Comparison of ENCODE assay signal across 10 cellular contexts in genomic region chr14:62691613-62692489, GRCh38.
DNase-seq lines count a peak whose midpoint lies in the region; ATAC-seq and TF ChIP-seq lines count a peak whose summit lies in the region.
"Had no signal": no experiment of that assay in that cellular context is flagged by ENCODE, and none has a peak within 500 bp of the region (broad histone marks: within the 10 kb centered on the region; RNA-seq: fewer than 3 reads in every experiment).

No MANE protein-coding gene starts in this region.

- 20% methylated on average over 4 of the region's 4 CpGs for WGBS in SK-N-SH (ENCODE audit: low lambda C conversion rate)
- 70% methylated on average over 4 of the region's 4 CpGs for WGBS in aorta, 2 donors

- DNase-seq in SK-N-SH (no peak), RWPE1 (ENCODE audit: low spot score) (peak; percentile 82), hepatic stellate cell (ENCODE audit: low spot score) (peak; percentile 33), aorta (no peak), T-helper 17 cell (no peak)
- DNase-seq: CD4-positive, CD25-positive, alpha-beta regulatory T cell had no signal

- no peak overlapping the region for H3K4me3 Mint-ChIP-seq in T-helper 17 cell
- H3K4me3 Mint-ChIP-seq: CD4-positive, CD25-positive, alpha-beta regulatory T cell had no signal

- TF ChIP-seq RAD21 in SK-N-SH (IDR thresholded peaks at IDR 0.05; ENCODE audit: low read length): no peak

- POLR2A ChIA-PET in SK-N-SH (lab: Yijun Ruan, JAX): no interaction called here
- POLR2A ChIA-PET in RWPE1 (lab: Yijun Ruan, JAX; ENCODE audit: low non-redundant PET): no interaction called here

- H3K36me3 ChIP-seq in SK-N-SH (replicated peaks in 1 of 2; ENCODE audit: control insufficient read depth in 1 of 2, insufficient read depth in 2 of 2, low read length in 1 of 2) (no peaks in the 10 kb centered on the region), aorta (ENCODE audit: control insufficient read depth in 1 of 2, insufficient read depth in 2 of 2, low read length in 1 of 2) (no peaks in the 10 kb centered on the region)

- H3K36me3 Mint-ChIP-seq in T-helper 17 cell (ENCODE audit: low read depth): no peaks in the 10 kb centered on the region
- H3K36me3 Mint-ChIP-seq: CD4-positive, CD25-positive, alpha-beta regulatory T cell had no signal

- no peak overlapping the region for H3K9ac ChIP-seq in SK-N-SH
- H3K9ac ChIP-seq: parathyroid adenoma had no signal

- no peaks in the 10 kb centered on the region for H3K27me3 Mint-ChIP-seq in T-helper 17 cell
- H3K27me3 Mint-ChIP-seq: CD4-positive, CD25-positive, alpha-beta regulatory T cell had no signal

- no peaks in the 10 kb centered on the region for H3K79me2 ChIP-seq in SK-N-SH (ENCODE audit: insufficient read depth)
- H3K79me2 ChIP-seq: parathyroid adenoma had no signal

- H3K9me2 ChIP-seq in SK-N-SH: no peaks in the 10 kb centered on the region

- H3K4me1 Mint-ChIP-seq in T-helper 17 cell: no peaks in the 10 kb centered on the region
- H3K4me1 Mint-ChIP-seq: CD4-positive, CD25-positive, alpha-beta regulatory T cell had no signal

- H3K27me3 ChIP-seq in SK-N-SH (ENCODE audit: insufficient read depth) (no peaks in the 10 kb centered on the region), aorta (ENCODE audit: control insufficient read depth in 1 of 2, insufficient read depth in 2 of 2, low read length in 1 of 2) (no peaks in the 10 kb centered on the region)

- CTCF ChIA-PET in SK-N-SH (lab: Yijun Ruan, JAX) (no interaction called here), RWPE1 (lab: Yijun Ruan, JAX) (interaction anchor here (0.6 kb wide), 2 partner anchors 49 to 53 kb away, joined by 4 read pairs; no protein-coding TSS in a partner anchor)

- intact Hi-C loops in aorta (cut with DNase I): no loop called here

- no peak for TF ChIP-seq EP300 in SK-N-SH (IDR thresholded peaks at IDR 0.05; ENCODE audit: borderline replicate concordance in 1 of 2, low read depth in 1 of 2, low read length in 1 of 2)

- no peak overlapping the region for H3K4me2 ChIP-seq in SK-N-SH

- no peaks in the 10 kb centered on the region for H3K4me1 ChIP-seq in SK-N-SH (ENCODE audit: control insufficient read depth in 1 of 2, insufficient read depth in 2 of 2, low read depth in 1 of 2, low read length in 1 of 2)
- no peaks in the 10 kb centered on the region for H3K4me1 ChIP-seq in aorta (ENCODE audit: control insufficient read depth in 1 of 2, insufficient read depth in 2 of 2, low read length in 2 of 2)
- H3K4me1 ChIP-seq: parathyroid adenoma had no signal

- no peaks in the 10 kb centered on the region for H4K20me1 ChIP-seq in SK-N-SH (ENCODE audit: insufficient read depth)

- ATAC-seq in SK-N-SH treated with all-trans-retinoic acid at 6 μM for 48 hours (no peak), aorta (ENCODE audit: low FRiP score) (peak; percentile 63), T-helper 17 cell (no peak), GM19035 (IDR thresholded peaks at IDR 0.05; ENCODE audit: unreplicated experiment) (no peak), GM18498 (IDR thresholded peaks at IDR 0.05; ENCODE audit: unreplicated experiment) (no peak)

- H3F3A ChIP-seq in SK-N-SH (replicated peaks; ENCODE audit: insufficient read depth): no peaks in the 10 kb centered on the region

- no peak overlapping the region for H3K4me3 ChIP-seq in SK-N-SH (ENCODE audit: low read depth in 2 of 2, low read length in 1 of 2)
- no peak overlapping the region for H3K4me3 ChIP-seq in aorta (ENCODE audit: low read length in 2 of 2)

- no peak overlapping the region for H3K27ac Mint-ChIP-seq in T-helper 17 cell
- H3K27ac Mint-ChIP-seq: CD4-positive, CD25-positive, alpha-beta regulatory T cell had no signal

- TF ChIP-seq CTCF in SK-N-SH (IDR thresholded peaks at IDR 0.05): no peak
- no peak for TF ChIP-seq CTCF in RWPE1 (conservative IDR thresholded peaks at IDR 0.05; ENCODE audit: low read depth)

- H2AFZ ChIP-seq in SK-N-SH (ENCODE audit: low read depth): no peak overlapping the region
- H2AFZ ChIP-seq: parathyroid adenoma had no signal

- H3K27ac ChIP-seq in SK-N-SH (ENCODE audit: low read depth in 2 of 2, low read length in 1 of 2) (no peak overlapping the region), RWPE1 (no peak overlapping the region), aorta (ENCODE audit: low read depth in 1 of 2, low read length in 2 of 2) (no peak overlapping the region)
- H3K27ac ChIP-seq: parathyroid adenoma had no signal

- 0 out of 2 replicates have a peak, but pooled peaks cover 4% of the 10 kb centered on the region for H3K9me3 ChIP-seq in SK-N-SH
- H3K9me3 ChIP-seq in aorta (ENCODE audit: control insufficient read depth, low read length): peaks cover 1% of the 10 kb centered on the region
- no peaks in the 10 kb centered on the region for H3K9me3 ChIP-seq in T-helper 17 cell (ENCODE audit: control insufficient read depth, low read length, poor library complexity, severe bottlenecking)

TF ChIP-seq in SK-N-SH treated with all-trans-retinoic acid at 6 μM for 48 hours, 23 proteins besides CTCF, POLR2A, EP300 and RAD21 (continues in another document):
- TF ChIP-seq CSDC2 (CRISPR knock-in tag; IDR thresholded peaks at IDR 0.05) (no peak), SNAI2 (CRISPR knock-in tag; IDR thresholded peaks at IDR 0.05) (0 out of 2 replicates have a peak, but pooled peaks have one; percentile 18), TOX (CRISPR knock-in tag; IDR thresholded peaks at IDR 0.05; ENCODE audit: borderline replicate concordance) (no peak), ISL1 (CRISPR knock-in tag; IDR thresholded peaks at IDR 0.05) (peak; percentile 29; the same call in 1 of the 2 replicates), RARB (CRISPR knock-in tag; IDR thresholded peaks at IDR 0.05) (no peak)
- TF ChIP-seq, protein P1, sequence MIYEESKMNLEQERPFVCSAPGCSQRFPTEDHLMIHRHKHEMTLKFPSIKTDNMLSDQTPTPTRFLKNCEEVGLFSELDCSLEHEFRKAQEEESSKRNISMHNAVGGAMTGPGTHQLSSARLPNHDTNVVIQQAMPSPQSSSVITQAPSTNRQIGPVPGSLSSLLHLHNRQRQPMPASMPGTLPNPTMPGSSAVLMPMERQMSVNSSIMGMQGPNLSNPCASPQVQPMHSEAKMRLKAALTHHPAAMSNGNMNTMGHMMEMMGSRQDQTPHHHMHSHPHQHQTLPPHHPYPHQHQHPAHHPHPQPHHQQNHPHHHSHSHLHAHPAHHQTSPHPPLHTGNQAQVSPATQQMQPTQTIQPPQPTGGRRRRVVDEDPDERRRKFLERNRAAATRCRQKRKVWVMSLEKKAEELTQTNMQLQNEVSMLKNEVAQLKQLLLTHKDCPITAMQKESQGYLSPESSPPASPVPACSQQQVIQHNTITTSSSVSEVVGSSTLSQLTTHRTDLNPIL (CRISPR knock-in tag; IDR thresholded peaks at IDR 0.05; ENCODE audit: low read depth): no peak
- TF ChIP-seq, protein P2, sequence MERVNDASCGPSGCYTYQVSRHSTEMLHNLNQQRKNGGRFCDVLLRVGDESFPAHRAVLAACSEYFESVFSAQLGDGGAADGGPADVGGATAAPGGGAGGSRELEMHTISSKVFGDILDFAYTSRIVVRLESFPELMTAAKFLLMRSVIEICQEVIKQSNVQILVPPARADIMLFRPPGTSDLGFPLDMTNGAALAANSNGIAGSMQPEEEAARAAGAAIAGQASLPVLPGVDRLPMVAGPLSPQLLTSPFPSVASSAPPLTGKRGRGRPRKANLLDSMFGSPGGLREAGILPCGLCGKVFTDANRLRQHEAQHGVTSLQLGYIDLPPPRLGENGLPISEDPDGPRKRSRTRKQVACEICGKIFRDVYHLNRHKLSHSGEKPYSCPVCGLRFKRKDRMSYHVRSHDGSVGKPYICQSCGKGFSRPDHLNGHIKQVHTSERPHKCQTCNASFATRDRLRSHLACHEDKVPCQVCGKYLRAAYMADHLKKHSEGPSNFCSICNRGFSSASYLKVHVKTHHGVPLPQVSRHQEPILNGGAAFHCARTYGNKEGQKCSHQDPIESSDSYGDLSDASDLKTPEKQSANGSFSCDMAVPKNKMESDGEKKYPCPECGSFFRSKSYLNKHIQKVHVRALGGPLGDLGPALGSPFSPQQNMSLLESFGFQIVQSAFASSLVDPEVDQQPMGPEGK (CRISPR knock-in tag; IDR thresholded peaks at IDR 0.05; ENCODE audit: borderline replicate concordance): no peak

TF ChIP-seq in SK-N-SH, 30 proteins besides CTCF, POLR2A, EP300 and RAD21 (continues in another document):
- TF ChIP-seq RXRA (IDR thresholded peaks at IDR 0.05; ENCODE audit: borderline replicate concordance, low read depth): no peak
- no peak for TF ChIP-seq TAF1 (IDR thresholded peaks at IDR 0.05; ENCODE audit: borderline replicate concordance, low read depth, low read length)
- no peak for TF ChIP-seq FOSL2 (IDR thresholded peaks at IDR 0.05; ENCODE audit: borderline replicate concordance, low read depth)
- no peak for TF ChIP-seq ELF1 (IDR thresholded peaks at IDR 0.05)
- TF ChIP-seq YY1 (IDR thresholded peaks at IDR 0.05; ENCODE audit: low read depth): no peak
- TF ChIP-seq RCOR1 (IDR thresholded peaks at IDR 0.05; ENCODE audit: low read length): no peak
- TF ChIP-seq, protein P3, sequence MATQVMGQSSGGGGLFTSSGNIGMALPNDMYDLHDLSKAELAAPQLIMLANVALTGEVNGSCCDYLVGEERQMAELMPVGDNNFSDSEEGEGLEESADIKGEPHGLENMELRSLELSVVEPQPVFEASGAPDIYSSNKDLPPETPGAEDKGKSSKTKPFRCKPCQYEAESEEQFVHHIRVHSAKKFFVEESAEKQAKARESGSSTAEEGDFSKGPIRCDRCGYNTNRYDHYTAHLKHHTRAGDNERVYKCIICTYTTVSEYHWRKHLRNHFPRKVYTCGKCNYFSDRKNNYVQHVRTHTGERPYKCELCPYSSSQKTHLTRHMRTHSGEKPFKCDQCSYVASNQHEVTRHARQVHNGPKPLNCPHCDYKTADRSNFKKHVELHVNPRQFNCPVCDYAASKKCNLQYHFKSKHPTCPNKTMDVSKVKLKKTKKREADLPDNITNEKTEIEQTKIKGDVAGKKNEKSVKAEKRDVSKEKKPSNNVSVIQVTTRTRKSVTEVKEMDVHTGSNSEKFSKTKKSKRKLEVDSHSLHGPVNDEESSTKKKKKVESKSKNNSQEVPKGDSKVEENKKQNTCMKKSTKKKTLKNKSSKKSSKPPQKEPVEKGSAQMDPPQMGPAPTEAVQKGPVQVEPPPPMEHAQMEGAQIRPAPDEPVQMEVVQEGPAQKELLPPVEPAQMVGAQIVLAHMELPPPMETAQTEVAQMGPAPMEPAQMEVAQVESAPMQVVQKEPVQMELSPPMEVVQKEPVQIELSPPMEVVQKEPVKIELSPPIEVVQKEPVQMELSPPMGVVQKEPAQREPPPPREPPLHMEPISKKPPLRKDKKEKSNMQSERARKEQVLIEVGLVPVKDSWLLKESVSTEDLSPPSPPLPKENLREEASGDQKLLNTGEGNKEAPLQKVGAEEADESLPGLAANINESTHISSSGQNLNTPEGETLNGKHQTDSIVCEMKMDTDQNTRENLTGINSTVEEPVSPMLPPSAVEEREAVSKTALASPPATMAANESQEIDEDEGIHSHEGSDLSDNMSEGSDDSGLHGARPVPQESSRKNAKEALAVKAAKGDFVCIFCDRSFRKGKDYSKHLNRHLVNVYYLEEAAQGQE (IDR thresholded peaks at IDR 0.05; ENCODE audit: low read depth, low read length): no peak
- TF ChIP-seq FOXM1 (IDR thresholded peaks at IDR 0.05; ENCODE audit: low read depth): no peak
- TF ChIP-seq EZH2phosphoT487 (IDR thresholded peaks at IDR 0.05; ENCODE audit: borderline replicate concordance, low read depth): no peak

Comparison
In these comparisons a context has a peak if more than half of its experiments do, and no peak if none do; other contexts are left out.
1. DNase-seq: peak in RWPE1 (single experiment) and hepatic stellate cell (single experiment); none in SK-N-SH (single experiment), aorta (0 of 2) and T-helper 17 cell (0 of 3).